20 cellular contexts compared by ENCODE assay signal in the genomic region with DNA sequence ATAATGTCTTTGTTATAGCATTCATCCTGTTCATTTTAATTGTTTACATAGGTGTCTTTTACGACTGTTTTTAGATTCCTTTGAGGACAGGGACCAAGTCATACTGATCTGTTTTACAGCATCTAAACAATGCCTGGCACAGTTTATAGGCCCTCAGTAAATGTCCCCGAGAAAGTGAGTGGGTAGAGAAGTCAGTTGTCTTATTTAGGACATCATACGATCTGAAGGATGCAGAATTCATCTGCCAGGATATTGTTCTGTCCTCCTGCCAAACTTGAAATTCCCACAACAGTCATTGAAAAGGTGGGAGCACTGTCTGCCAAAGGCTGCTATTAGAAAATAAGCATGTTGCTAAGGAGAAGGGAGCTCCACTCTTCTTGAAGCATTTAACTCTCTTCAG.
DNase-seq lines count a peak whose midpoint lies in the region; ATAC-seq, FAIRE-seq and TF ChIP-seq lines count a peak whose summit lies in the region.
"Had no signal": no experiment of that assay in that cellular context is flagged by ENCODE, and none has a peak within 500 bp of the region (broad histone marks: within the 10 kb centered on the region; RNA-seq: fewer than 3 reads in every experiment).

No MANE protein-coding gene starts in this region.

- H3K9me3 Mint-ChIP-seq in Calu3 (ENCODE audit: low read depth, unreplicated experiment), result no peaks in the 10 kb centered on the region
- H3K9me3 Mint-ChIP-seq: GM23338 had no signal

- H3K4me1 ChIP-seq in small intestine (ENCODE audit: control insufficient read depth in 2 of 2, insufficient read depth in 1 of 2, low read depth in 1 of 2, low read length in 1 of 2), result no peaks in the 10 kb centered on the region
- H3K4me1 ChIP-seq: BLaER1 treated with 17β-estradiol and CSF1 and Interleukin-3, amounts not matched to agents 10 nM and 100 nM; Peyer's patch had no signal

- peak overlapping the region; percentile 78 for H3K27ac Mint-ChIP-seq in Calu3 (ENCODE audit: unreplicated experiment)
- H3K27ac Mint-ChIP-seq: GM23338 had no signal

- CTCF ChIA-PET in Calu3 (lab: Charles Lee), result no interaction called here

- no peaks in the 10 kb centered on the region for H3K27me3 Mint-ChIP-seq in Calu3 (ENCODE audit: unreplicated experiment)

- H3K36me3 Mint-ChIP-seq in Calu3 (ENCODE audit: insufficient read depth, unreplicated experiment), result peaks cover 14% of the 10 kb centered on the region

- DNase-seq in Ammon's horn (ENCODE audit: low spot score), result peak; percentile 8
- no peak for DNase-seq in Calu3
- peak; percentile 3 for DNase-seq in cerebellum (ENCODE audit: low spot score)
- DNase-seq in pons (ENCODE audit: low spot score), result peak; percentile 5
- DNase-seq in small intestine, result no peak
- no peak for DNase-seq in activated gamma-delta T cell treated with Interleukin-2 at 50 U/mL for 16 hours
- DNase-seq: NCI-H1105 treated with DMSO at 0.1 percent for 48 hours, NCI-H187, NCI-H2171, NCI-H446 treated with DMSO at 0.1 percent for 48 hours, NCI-H774, Peyer's patch, SHP77 had no signal

- no TSS peak for BruUV-seq in Calu3 (replicated peaks; lab: Mats Ljungman, UMichigan)

- peaks cover 8% of the 10 kb centered on the region for H3K4me1 Mint-ChIP-seq in Calu3 (ENCODE audit: low read depth, unreplicated experiment)
- H3K4me1 Mint-ChIP-seq: GM23338 had no signal

- peaks cover 7 to 9% of the 10 kb centered on the region in 2 donors for H3K36me3 ChIP-seq in small intestine (ENCODE audit: control insufficient read depth in 2 of 2, insufficient read depth in 2 of 2, low read length in 2 of 2)

- WGBS in small intestine, 3 donors, result 61 to 75% (median 63%) methylated on average over 3 of the region's 3 CpGs

- FAIRE-seq in small intestine (lab: Jason Lieb, UNC), result no peak
- FAIRE-seq: GM12891, GM19239, HepG2 had no signal

- no peak for TF ChIP-seq CTCF in Calu3 (IDR thresholded peaks at IDR 0.05; ENCODE audit: unreplicated experiment)

- H3K4me3 Mint-ChIP-seq in Calu3 (ENCODE audit: low read depth, unreplicated experiment), result no peak overlapping the region
- H3K4me3 Mint-ChIP-seq: GM23338 had no signal

- intact Hi-C loops in Calu3 (cut with micrococcal nuclease; ENCODE audit: unreplicated experiment), result loop anchor here (5.0 kb wide), 1 partner anchor 474 kb away; no protein-coding TSS in a partner anchor

- no peak for ATAC-seq in GM21529 (IDR thresholded peaks at IDR 0.05; ENCODE audit: unreplicated experiment)
- ATAC-seq: GM23338, HepG2 had no signal

- no peak overlapping the region for H3K27ac ChIP-seq in small intestine (ENCODE audit: low read depth in 1 of 2, low read length in 1 of 2)
- H3K27ac ChIP-seq: BLaER1 treated with 17β-estradiol and CSF1 and Interleukin-3, amounts not matched to agents 10 nM and 100 nM; KMS-11; Peyer's patch had no signal

- no peaks in the 10 kb centered on the region for H3K27me3 ChIP-seq in small intestine (ENCODE audit: control insufficient read depth in 2 of 2, insufficient read depth in 2 of 2, low read length in 2 of 2)
- H3K27me3 ChIP-seq: BLaER1 treated with 17β-estradiol and CSF1 and Interleukin-3, amounts not matched to agents 10 nM and 100 nM; Peyer's patch had no signal

- H3K4me3 ChIP-seq in small intestine (ENCODE audit: low read depth in 1 of 2, low read length in 2 of 2), result no peak overlapping the region
- H3K4me3 ChIP-seq: BLaER1 treated with 17β-estradiol and CSF1 and Interleukin-3, amounts not matched to agents 10 nM and 100 nM; GM23338; Peyer's patch had no signal

- H3K9me3 ChIP-seq in small intestine (ENCODE audit: control insufficient read depth, low read depth), result no peaks in the 10 kb centered on the region
- H3K9me3 ChIP-seq: BLaER1 treated with 17β-estradiol and CSF1 and Interleukin-3, amounts not matched to agents 10 nM and 100 nM; Peyer's patch had no signal

Comparison
In these comparisons a context has a peak if more than half of its experiments do, and no peak if none do; other contexts are left out.
1. DNase-seq: peak in Ammon's horn (single experiment), cerebellum (single experiment) and pons (single experiment); none in Calu3 (single experiment), small intestine (single experiment) and activated gamma-delta T cell treated with Interleukin-2 at 50 U/mL for 16 hours (single experiment).